Comparison of ENCODE assay signal across 8 cellular contexts in the genomic region with DNA sequence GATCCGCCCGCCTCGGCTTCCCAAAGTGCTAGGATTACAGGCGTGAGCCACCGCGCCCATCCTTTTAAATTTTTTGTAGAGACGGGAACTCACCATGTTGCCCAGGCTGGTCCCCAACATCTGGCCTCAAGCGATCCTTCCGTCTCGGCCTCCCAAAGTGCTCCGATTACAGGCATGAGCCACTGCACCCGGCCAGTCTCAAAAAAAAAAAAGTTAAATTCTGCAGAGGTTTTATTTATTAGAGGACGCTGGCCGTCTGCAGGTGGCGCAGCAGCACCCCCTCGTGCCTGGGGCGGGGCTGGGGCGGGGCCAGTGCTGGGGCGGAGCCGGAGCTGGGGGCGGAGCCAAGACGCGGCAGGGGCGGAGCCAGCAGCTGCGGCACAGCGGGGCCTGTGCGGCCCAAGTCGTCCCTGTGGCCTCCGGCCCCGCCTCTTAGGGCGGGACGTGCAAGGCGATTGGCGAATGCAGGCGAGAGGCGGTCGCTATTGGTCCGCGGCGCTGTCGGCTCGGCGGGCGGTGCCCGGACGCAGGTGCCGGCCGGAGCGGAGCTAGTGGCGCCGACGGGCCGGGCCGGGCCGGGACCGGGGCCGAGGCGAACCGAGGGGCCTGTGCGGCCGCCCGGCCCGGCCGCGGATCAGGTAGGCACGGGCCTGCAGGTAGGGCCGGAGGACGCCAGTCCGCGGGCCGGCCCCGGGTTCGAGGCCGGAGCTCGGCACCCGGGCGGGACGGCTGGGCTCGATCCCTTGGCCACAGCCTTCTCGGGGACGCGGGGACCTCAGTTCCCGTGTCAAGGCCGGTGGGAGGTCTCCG. TPM values are rescaled to one million over a fixed set of nuclear protein-coding genes. Genes with fewer than 3 reads are reported as not detected.
DNase-seq lines count a peak whose midpoint lies in the region; ATAC-seq and TF ChIP-seq lines count a peak whose summit lies in the region.

A gene with protein sequence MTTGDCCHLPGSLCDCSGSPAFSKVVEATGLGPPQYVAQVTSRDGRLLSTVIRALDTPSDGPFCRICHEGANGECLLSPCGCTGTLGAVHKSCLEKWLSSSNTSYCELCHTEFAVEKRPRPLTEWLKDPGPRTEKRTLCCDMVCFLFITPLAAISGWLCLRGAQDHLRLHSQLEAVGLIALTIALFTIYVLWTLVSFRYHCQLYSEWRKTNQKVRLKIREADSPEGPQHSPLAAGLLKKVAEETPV (plus strand): TSS at position 523 of the 810 bp plus-strand sequence. CDS start 8,536 bp downstream, outside the sequence.

- H3K27me3 ChIP-seq in kidney epithelial cell (ENCODE audit: control insufficient read depth, insufficient read depth, low read length) = no peaks in the 10 kb centered on the region

- TF ChIP-seq CTCF in kidney epithelial cell (IDR thresholded peaks at IDR 0.05; ENCODE audit: insufficient read depth, low read length, poor library complexity, severe bottlenecking) = peak; percentile 56

- ATAC-seq in HG03378 (IDR thresholded peaks at IDR 0.05; ENCODE audit: unreplicated experiment) = peak; percentile 90
- peak; percentile 100 for ATAC-seq in activated CD4-positive, CD25-positive, alpha-beta regulatory T cell treated with anti-CD3 and anti-CD28 coated beads, Interleukin-2, amount 50 U/mL, for 24 hours

- peak; percentile 66 for TF ChIP-seq POLR2A in GM19099 (IDR thresholded peaks at IDR 0.05; ENCODE audit: extremely low read depth, insufficient read length, low read depth)

- H3K4me3 ChIP-seq in kidney epithelial cell (ENCODE audit: low read depth, low read length) = peak within 1 kb of the TSS; percentile 79

- DNase-seq in Ammon's horn (ENCODE audit: low spot score) = peak; percentile 99
- DNase-seq in NCI-H446 treated with DMSO at 0.1 percent for 48 hours (lab: John Stamatoyannopoulos, UW) = peak; percentile 91
- peak; percentile 96 for DNase-seq in cerebellar cortex (ENCODE audit: low spot score)
- peak; percentile 84 for DNase-seq in kidney epithelial cell (ENCODE audit: low read depth)
- DNase-seq in stimulated activated CD4-positive, alpha-beta T cell treated with anti-CD3 and anti-CD28 coated beads, Interleukin-15, amount 100 ng/mL, for 24 hours = peak; percentile 97

- H3K36me3 ChIP-seq in kidney epithelial cell (ENCODE audit: control insufficient read depth, insufficient read depth, low read length) = no peaks in the 10 kb centered on the region

RNA-seq across cellular contexts. Expression of the gene that starts here (rescaled TPM):
- total RNA-seq in kidney epithelial cell = 75.0 and 95.9 TPM in 2 replicates

Comparison
In these comparisons a context has a peak if more than half of its experiments do, and no peak if none do; other contexts are left out.
1. Peak in every context shown above with its lines: DNase-seq, ATAC-seq and H3K4me3 ChIP-seq.